20 cellular contexts compared by ENCODE assay signal in the genomic region with DNA sequence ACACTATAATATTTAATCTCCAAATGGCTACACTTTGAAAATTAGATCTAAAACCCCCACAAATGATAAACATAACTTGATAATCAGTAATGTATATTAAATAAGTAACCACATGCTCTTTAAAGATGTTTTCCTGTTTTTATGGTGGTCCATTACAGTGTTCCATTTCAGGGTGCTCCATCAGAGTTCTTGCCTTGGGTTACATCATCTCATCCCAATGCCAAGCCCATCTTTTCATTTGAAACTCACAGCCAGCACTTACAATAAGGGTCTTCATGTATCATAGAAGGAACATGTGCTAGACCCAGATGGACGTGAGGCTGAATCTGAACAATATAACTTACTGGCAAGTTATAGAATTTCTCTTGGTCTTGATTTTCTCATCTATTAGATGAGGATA. TPM values are rescaled to one million over a fixed set of nuclear protein-coding genes. Genes with fewer than 3 reads are reported as not detected.
DNase-seq lines count a peak whose midpoint lies in the region; ATAC-seq, FAIRE-seq and TF ChIP-seq lines count a peak whose summit lies in the region.
"Had no signal": no experiment of that assay in that cellular context is flagged by ENCODE, and none has a peak within 500 bp of the region (broad histone marks: within the 10 kb centered on the region; RNA-seq: fewer than 3 reads in every experiment).

No MANE protein-coding gene starts in this region.

- H3K79me2 ChIP-seq in HCT116 (ENCODE audit: insufficient read depth, low read length): no peaks in the 10 kb centered on the region

- intact Hi-C loops in HCT116 (cut with micrococcal nuclease): no loop called here
- intact Hi-C loops in ascending aorta (cut with DNase I): loop anchor here (10.0 kb wide), 3 partner anchors 95 to 725 kb away; no protein-coding TSS in a partner anchor

- no peak for ATAC-seq in HCT116
- ATAC-seq: GM23338 had no signal

- RAD21 ChIA-PET in HCT116 (lab: Charles Lee; ENCODE audit: low non-redundant PET in 1 of 2, low total read pairs in 2 of 2, uncharacterized antibody in 2 of 2, unreplicated experiment in 2 of 2): no interaction called here

- H3K36me3 ChIP-seq in HCT116 (ENCODE audit: control insufficient read depth in 1 of 2, insufficient read depth in 2 of 2, low read length in 2 of 2): no peaks in the 10 kb centered on the region
- H3K36me3 ChIP-seq in ascending aorta: no peaks in the 10 kb centered on the region

- CTCF ChIA-PET in HCT116 (lab: Charles Lee): no interaction called here

- no peak overlapping the region for H3K4me2 ChIP-seq in HCT116 (ENCODE audit: low read length)
- H3K4me2 ChIP-seq: GM23338 had no signal

- H3K4me1 ChIP-seq in HCT116 (ENCODE audit: control insufficient read depth in 1 of 2, insufficient read depth in 2 of 2, low read length in 2 of 2): no peaks in the 10 kb centered on the region
- no peaks in the 10 kb centered on the region for H3K4me1 ChIP-seq in ascending aorta

- no peak overlapping the region for H3K9ac ChIP-seq in HCT116 (ENCODE audit: low read length)

- no peak overlapping the region for H2AFZ ChIP-seq in HCT116 (ENCODE audit: low read depth, low read length, poor library complexity, severe bottlenecking)
- H2AFZ ChIP-seq: GM23338 had no signal

- no peak for DNase-seq in GM18507 (ENCODE audit: extremely low spot score, insufficient read length, low read depth)
- DNase-seq in HCT116 (ENCODE audit: low read depth, low spot score): no peak
- peak; percentile 5 for DNase-seq in SW480 (ENCODE audit: low spot score)
- DNase-seq in erythroblast (lab: John Stamatoyannopoulos, UW): peak; percentile 18 to 71
- no peak for DNase-seq in DMS114 treated with DMSO at 0.1 percent for 48 hours (lab: John Stamatoyannopoulos, UW; ENCODE audit: unreplicated experiment)
- no peak for DNase-seq in ascending aorta (ENCODE audit: low spot score in 2 of 2)
- no peak for DNase-seq in pons (ENCODE audit: low spot score)
- no peak for DNase-seq in activated CD4-positive, alpha-beta T cell treated with anti-CD3 and anti-CD28 coated beads, Interleukin-2, amount 50 U/mL, for 4 hours
- DNase-seq: C1 segment of cervical spinal cord; Calu3; CD4-positive, alpha-beta memory T cell; COR-L47; DMS153; DND-41; H9; HFFc6 had no signal

- H3K9me2 ChIP-seq in HCT116 (ENCODE audit: insufficient read depth): no peaks in the 10 kb centered on the region

- no peak overlapping the region for H3K4me3 ChIP-seq in HCT116 (replicated peaks in 1 of 2; ENCODE audit: low read depth in 1 of 2, low read length in 2 of 2)
- H3K4me3 ChIP-seq in ascending aorta: no peak overlapping the region
- H3K4me3 ChIP-seq: GM23338 had no signal

- peak; percentile 38 for FAIRE-seq in GM18507 (lab: Jason Lieb, UNC)
- FAIRE-seq: G401.6, GM12892, GM19239 had no signal

- no TSS peak for BruUV-seq in HCT116 (replicated peaks; lab: Mats Ljungman, UMichigan)

- TF ChIP-seq POLR2A in HCT116 (IDR thresholded peaks at IDR 0.05; ENCODE audit: borderline replicate concordance, extremely low read depth, insufficient read depth, insufficient read length) (no peak), erythroblast (IDR thresholded peaks at IDR 0.05; ENCODE audit: low read length) (no peak)

- H3K27ac ChIP-seq in HCT116 (ENCODE audit: low read depth, low read length): no peak overlapping the region
- no peak overlapping the region for H3K27ac ChIP-seq in ascending aorta

- TF ChIP-seq RAD21 in HCT116 (IDR thresholded peaks at IDR 0.05; ENCODE audit: low read depth): no peak

- POLR2A ChIA-PET in HCT116 (lab: Charles Lee): no interaction called here

- H4K20me1 ChIP-seq in HCT116 (ENCODE audit: insufficient read depth): no peaks in the 10 kb centered on the region

- no peaks in the 10 kb centered on the region for H3K9me3 ChIP-seq in HCT116 (ENCODE audit: control insufficient read depth in 1 of 2, insufficient read depth in 1 of 2, low read depth in 1 of 2, low read length in 2 of 2)
- H3K9me3 ChIP-seq in ascending aorta: no peaks in the 10 kb centered on the region

- TF ChIP-seq CTCF in HCT116 (IDR thresholded peaks at IDR 0.05 in 2 of 3, conservative IDR thresholded peaks at IDR 0.05 in 1 of 3; ENCODE audit: borderline replicate concordance in 1 of 3, insufficient read depth in 1 of 3, low read depth in 2 of 3, low read length in 2 of 3): no peak
- TF ChIP-seq CTCF in ascending aorta (IDR thresholded peaks at IDR 0.05): no peak

- H3K27me3 ChIP-seq in HCT116 (ENCODE audit: insufficient read depth, low read length) (no peaks in the 10 kb centered on the region), ascending aorta (no peaks in the 10 kb centered on the region)

TF ChIP-seq in HCT116, 20 proteins besides CTCF, POLR2A, EP300 and RAD21:
- TF ChIP-seq CEBPB (IDR thresholded peaks at IDR 0.05; ENCODE audit: low read depth) (peak; percentile 37; the same call in 1 of the 2 replicates), SIN3A (IDR thresholded peaks at IDR 0.05; ENCODE audit: low read depth) (no peak)

RNA-seq across cellular contexts. Expression of a gene that starts 10.5 kb away (rescaled TPM):
- total RNA-seq in HCT116 (2021; ENCODE audit: unreplicated experiment) (32.3 TPM), ascending aorta (6.7 TPM)
- 8.9 and 12.4 TPM in 2 replicates for polyA plus RNA-seq in HCT116 (2012)

Comparison
In these comparisons a context has a peak if more than half of its experiments do, and no peak if none do; other contexts are left out.
1. DNase-seq: peak in SW480 (single experiment) and erythroblast (2 of 2); none in GM18507 (single experiment), HCT116 (single experiment), DMS114 treated with DMSO at 0.1 percent for 48 hours (single experiment), ascending aorta (0 of 2), pons (single experiment) and activated CD4-positive, alpha-beta T cell treated with anti-CD3 and anti-CD28 coated beads, Interleukin-2, amount 50 U/mL, for 4 hours (0 of 2).